Comparison of ENCODE assay signal across 8 cellular contexts in the genomic region with DNA sequence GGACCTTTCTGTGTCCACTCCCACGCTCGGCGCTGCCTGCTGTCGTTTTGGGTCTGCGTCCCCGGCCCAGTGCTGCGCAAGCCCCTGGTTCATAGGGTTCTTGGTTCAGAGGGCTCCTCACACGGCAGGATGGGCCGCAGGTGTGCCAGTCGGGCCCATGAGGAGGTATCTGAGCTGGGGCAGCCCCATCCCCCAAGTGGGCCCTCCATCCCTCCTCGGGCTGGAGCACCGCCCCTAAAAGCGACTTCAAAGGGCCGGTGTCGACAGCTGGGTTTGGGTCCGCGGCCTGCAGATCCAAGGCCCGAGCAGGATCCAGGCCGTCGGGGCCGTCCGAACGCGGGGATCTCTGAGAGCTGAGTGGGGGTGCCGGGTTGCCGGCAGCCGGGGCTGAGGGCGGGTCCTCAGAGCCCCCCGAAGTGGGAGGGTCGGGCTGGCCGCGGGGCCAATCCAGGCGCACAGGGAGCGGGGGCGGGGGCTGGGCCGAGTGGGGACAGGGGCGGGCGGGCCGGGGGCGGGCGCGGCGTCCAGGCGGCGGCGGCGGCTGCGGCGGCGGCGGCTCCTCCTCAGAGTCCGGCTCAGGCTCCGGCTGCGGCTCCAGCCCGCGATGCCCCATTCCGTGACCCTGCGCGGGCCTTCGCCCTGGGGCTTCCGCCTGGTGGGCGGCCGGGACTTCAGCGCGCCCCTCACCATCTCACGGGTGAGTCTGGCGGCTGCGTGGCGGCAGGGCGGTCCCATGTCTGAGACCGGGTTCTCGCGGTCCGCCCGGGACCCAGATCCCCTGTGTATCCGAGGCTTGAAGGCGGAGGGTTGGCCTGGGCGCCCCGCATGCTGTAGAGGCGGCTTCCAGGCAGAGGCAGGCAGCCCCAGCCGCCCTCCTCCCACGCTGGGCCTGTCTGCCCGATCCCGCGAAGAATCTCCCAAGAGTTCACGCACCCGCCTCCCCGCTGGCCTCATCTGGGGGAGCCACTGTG. TPM values are rescaled to one million over a fixed set of nuclear protein-coding genes. Genes with fewer than 3 reads are reported as not detected.
DNase-seq lines count a peak whose midpoint lies in the region; ATAC-seq, FAIRE-seq and TF ChIP-seq lines count a peak whose summit lies in the region.

A gene with protein sequence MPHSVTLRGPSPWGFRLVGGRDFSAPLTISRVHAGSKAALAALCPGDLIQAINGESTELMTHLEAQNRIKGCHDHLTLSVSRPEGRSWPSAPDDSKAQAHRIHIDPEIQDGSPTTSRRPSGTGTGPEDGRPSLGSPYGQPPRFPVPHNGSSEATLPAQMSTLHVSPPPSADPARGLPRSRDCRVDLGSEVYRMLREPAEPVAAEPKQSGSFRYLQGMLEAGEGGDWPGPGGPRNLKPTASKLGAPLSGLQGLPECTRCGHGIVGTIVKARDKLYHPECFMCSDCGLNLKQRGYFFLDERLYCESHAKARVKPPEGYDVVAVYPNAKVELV (plus strand): TSS at position 566 of the 971 bp plus-strand sequence. CDS start 39 bp downstream, at position 605.

- H3K4me3 Mint-ChIP-seq in Calu3 (ENCODE audit: low read depth, unreplicated experiment) (peak within 1 kb of the TSS; percentile 74), T-helper 17 cell (peak within 1 kb of the TSS; percentile 60)

- peak within 1 kb of the TSS in 3 of 4 donors; percentile 5 to 33 (median 15) for H3K27ac ChIP-seq in pancreas

- H3K27ac Mint-ChIP-seq in Calu3 (ENCODE audit: unreplicated experiment) (peak within 1 kb of the TSS; percentile 58), T-helper 17 cell (no peak within 1 kb of the TSS)

- no peaks in the 10 kb centered on the region for H3K9me3 Mint-ChIP-seq in Calu3 (ENCODE audit: low read depth, unreplicated experiment)

- FAIRE-seq in pancreas (lab: Jason Lieb, UNC) = no peak

- TF ChIP-seq CTCF in Calu3 (IDR thresholded peaks at IDR 0.05; ENCODE audit: unreplicated experiment) (no peak), foreskin fibroblast (IDR thresholded peaks at IDR 0.05; ENCODE audit: low read depth, low read length) (no peak), pancreas (IDR thresholded peaks at IDR 0.05) (no peak)

- intact Hi-C loops in Calu3 (cut with micrococcal nuclease; ENCODE audit: unreplicated experiment) (no loop called here), pancreas (cut with DNase I) (no loop called here)

- H3K4me1 ChIP-seq in pancreas = no peaks in the 10 kb centered on the region

- H3K4me1 Mint-ChIP-seq in Calu3 (ENCODE audit: low read depth, unreplicated experiment) (peaks cover 39% of the 10 kb centered on the region), T-helper 17 cell (peaks cover 12% of the 10 kb centered on the region)

- no TSS peak for BruUV-seq in Calu3 (replicated peaks; lab: Mats Ljungman, UMichigan)

- WGBS in pancreas, 2 donors = 37 to 38% methylated on average over 56 to 87 of the region's 88 CpGs

- H3K36me3 Mint-ChIP-seq in Calu3 (ENCODE audit: insufficient read depth, unreplicated experiment) (peaks cover 26% of the 10 kb centered on the region), T-helper 17 cell (ENCODE audit: low read depth) (peaks cover 3% of the 10 kb centered on the region)

- DNase-seq in Calu3 = peak; percentile 46
- no peak for DNase-seq in T-helper 17 cell
- no peak for DNase-seq in foreskin fibroblast
- DNase-seq in pancreas = peak in 4 of 6 donors; percentile 12 to 74 (median 40)
- DNase-seq in NCI-H69 (lab: John Stamatoyannopoulos, UW) = no peak
- DNase-seq in NCI-H748 (lab: John Stamatoyannopoulos, UW; ENCODE audit: unreplicated experiment) = no peak
- no peak for DNase-seq in GF-D8 (lab: John Stamatoyannopoulos, UW)

- H3K27me3 Mint-ChIP-seq in Calu3 (ENCODE audit: unreplicated experiment) = no peaks in the 10 kb centered on the region
- peaks cover 33% of the 10 kb centered on the region for H3K27me3 Mint-ChIP-seq in T-helper 17 cell

- no peaks in the 10 kb centered on the region for H3K27me3 ChIP-seq in pancreas

- no peaks in the 10 kb centered on the region for H3K36me3 ChIP-seq in pancreas

- H3K4me3 ChIP-seq in foreskin fibroblast (ENCODE audit: low read depth in 1 of 2, low read length in 2 of 2) (peak within 1 kb of the TSS; percentile 52 to 55), pancreas (peak within 1 kb of the TSS in 2 of 4 donors; percentile 30 to 42)

- no peak for ATAC-seq in T-helper 17 cell
- peak in 3 of 4 donors; percentile 9 to 15 (median 13) for ATAC-seq in pancreas
- ATAC-seq in GM18517 (IDR thresholded peaks at IDR 0.05; ENCODE audit: unreplicated experiment) = no peak

- H3K9me3 ChIP-seq in T-helper 17 cell (ENCODE audit: control insufficient read depth, low read length, poor library complexity, severe bottlenecking) (no peaks in the 10 kb centered on the region), pancreas (no peaks in the 10 kb centered on the region)

- CTCF ChIA-PET in Calu3 (lab: Charles Lee) = no interaction called here

RNA-seq across cellular contexts. Expression of the gene that starts here (rescaled TPM):
- total RNA-seq in Calu3 (2022) (15.4 and 20.8 TPM in 2 replicates), T-helper 17 cell (not detected), pancreas (1 to 10 TPM in 5 of 6 donors, under 1 TPM in 1; 0.83 to 6.6 (median 1.9) TPM)
- polyA plus RNA-seq in pancreas = 10 to 100 TPM in 1 of 2 donors, 1 to 10 TPM in 1; 3.3 to 10.7 TPM

Comparison
In these comparisons a context has a peak if more than half of its experiments do, and no peak if none do; other contexts are left out.
1. DNase-seq: peak in Calu3 (single experiment) and pancreas (4 of 6); none in T-helper 17 cell (0 of 3), foreskin fibroblast (0 of 2), NCI-H69 (single experiment), NCI-H748 (single experiment) and GF-D8 (single experiment).
2. ATAC-seq: peak in pancreas (3 of 4); none in T-helper 17 cell (single experiment) and GM18517 (single experiment).